In genomic region chr1:180567664-180568063, GRCh38 we compare ENCODE assay signal across 26 cellular contexts. TPM values are rescaled to one million over a fixed set of nuclear protein-coding genes. Genes with fewer than 3 reads are reported as not detected.
"Had no signal": no experiment of that assay in that cellular context is flagged by ENCODE, and none has a peak within 500 bp of the region (broad histone marks: within the 10 kb centered on the region; RNA-seq: fewer than 3 reads in every experiment).

No MANE protein-coding gene starts in this region.

- H3K4me1 ChIP-seq: colonic mucosa had no signal

- H3K9me3 ChIP-seq: colonic mucosa, gastrocnemius medialis, lower lobe of right lung, testis, vagina had no signal

- H3K36me3 ChIP-seq: brain microvascular endothelial cell, colonic mucosa, gastrocnemius medialis, lower lobe of right lung, vagina had no signal

- H3K4me1 Mint-ChIP-seq: nephron had no signal

- H3K36me3 Mint-ChIP-seq: activated naive CD4-positive, alpha-beta T cell treated with anti-CD3 and anti-CD28 coated beads, Interleukin-2, amount 50 U/mL, for 24 hours; type B pancreatic cell had no signal

- H3K27me3 ChIP-seq: brain microvascular endothelial cell, colonic mucosa, dorsolateral prefrontal cortex, gastrocnemius medialis, testis, vagina had no signal

- H3K4me3 ChIP-seq: colonic mucosa, dorsolateral prefrontal cortex, gastrocnemius medialis, lower lobe of right lung, testis, vagina had no signal

- H3K9me3 Mint-ChIP-seq: activated naive CD4-positive, alpha-beta T cell treated with anti-CD3 and anti-CD28 coated beads, Interleukin-2, amount 50 U/mL, for 24 hours; effector memory CD8-positive, alpha-beta T cell; nephron had no signal

- H3K27me3 Mint-ChIP-seq: type B pancreatic cell had no signal

- H3K27ac Mint-ChIP-seq: activated CD8-positive, alpha-beta T cell treated with anti-CD3 and anti-CD28 coated beads, Interleukin-2, amount 10 ng/mL, durations not matched to agents 7 days and 5 days; activated naive CD4-positive, alpha-beta T cell treated with anti-CD3 and anti-CD28 coated beads, Interleukin-2, amount 50 U/mL, for 24 hours; effector memory CD8-positive, alpha-beta T cell; nephron; type B pancreatic cell had no signal

- H3K4me3 Mint-ChIP-seq: activated CD8-positive, alpha-beta T cell treated with anti-CD3 and anti-CD28 coated beads, Interleukin-2, amount 10 ng/mL, durations not matched to agents 7 days and 5 days; activated naive CD4-positive, alpha-beta T cell treated with anti-CD3 and anti-CD28 coated beads, Interleukin-2, amount 50 U/mL, for 24 hours; effector memory CD8-positive, alpha-beta T cell; nephron; type B pancreatic cell had no signal

- ATAC-seq: activated CD8-positive, alpha-beta T cell treated with anti-CD3 and anti-CD28 coated beads, Interleukin-2, amount 10 ng/mL, durations not matched to agents 7 days and 5 days; effector memory CD8-positive, alpha-beta T cell; esophagus mucosa; gastrocnemius medialis; lower lobe of right lung; sciatic nerve had no signal

- DNase-seq: activated CD4-positive, alpha-beta T cell treated with anti-CD3 and anti-CD28 coated beads for 1 hour; activated CD4-positive, alpha-beta T cell treated with anti-CD3 and anti-CD28 coated beads, Interleukin-2, amount 50 U/mL, for 1 hour; activated CD8-positive, alpha-beta T cell treated with anti-CD3 and anti-CD28 coated beads, Interleukin-2, amount 10 ng/mL, durations not matched to agents 7 days and 5 days; activated gamma-delta T cell treated with Interleukin-2 at 50 U/mL for 16 hours; aorta; brain microvascular endothelial cell; central memory CD4-positive, alpha-beta T cell; colonic mucosa; dorsolateral prefrontal cortex; effector memory CD8-positive, alpha-beta T cell; gastrocnemius medialis; lower lobe of right lung; posterior cingulate gyrus; stimulated activated CD4-positive, alpha-beta T cell treated with anti-CD3 and anti-CD28 coated beads, Interleukin-2, amount 100 ng/mL, for 48 hours; stimulated activated CD8-positive, alpha-beta memory T cell treated with anti-CD3 and anti-CD28 coated beads, Interleukin-4, amount 100 ng/mL, for 48 hours; stimulated activated naive CD4-positive, alpha-beta T cell; T-helper 1 cell; testis had no signal

RNA-seq across cellular contexts. Expression of gene OVAAL, which starts 8.9 kb away (rescaled TPM):
- total RNA-seq: activated CD8-positive, alpha-beta T cell treated with anti-CD3 and anti-CD28 coated beads, Interleukin-2, amount 10 ng/mL, durations not matched to agents 7 days and 5 days; aorta; colonic mucosa; endothelial cell of umbilical vein; esophagus mucosa; gastrocnemius medialis; lower lobe of right lung; omental fat pad; sciatic nerve; testis; vagina had no signal
